Comparison of ENCODE assay signal across 18 cellular contexts in the genomic region with DNA sequence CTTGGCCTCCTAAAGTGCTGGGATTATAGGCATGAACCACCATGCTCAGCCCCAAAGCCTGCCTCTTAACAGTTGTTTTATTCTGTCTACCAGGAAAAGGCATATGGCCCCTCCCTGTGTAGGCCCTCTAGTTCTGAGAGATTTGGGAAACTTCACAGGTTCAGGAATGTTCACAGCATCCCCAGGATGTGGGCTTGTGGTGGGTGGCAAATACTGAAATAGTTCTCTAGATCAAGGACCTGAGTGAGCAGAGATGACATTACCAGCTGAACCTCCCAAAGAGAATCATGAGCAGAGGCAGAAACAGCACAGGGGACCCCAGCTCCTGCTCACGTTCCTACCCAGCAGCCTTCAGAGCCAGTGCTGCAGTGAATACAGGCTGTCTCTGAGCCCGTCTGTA.
DNase-seq lines count a peak whose midpoint lies in the region; ATAC-seq and TF ChIP-seq lines count a peak whose summit lies in the region.
"Had no signal": no experiment of that assay in that cellular context is flagged by ENCODE, and none has a peak within 500 bp of the region (broad histone marks: within the 10 kb centered on the region; RNA-seq: fewer than 3 reads in every experiment).

No MANE protein-coding gene starts in this region.

- H3K4me3 ChIP-seq in Caco-2 (ENCODE audit: low read depth, low read length): no peak overlapping the region

- peaks cover 6% of the 10 kb centered on the region for H3K36me3 Mint-ChIP-seq in activated naive CD8-positive, alpha-beta T cell
- H3K36me3 Mint-ChIP-seq in activated naive CD8-positive, alpha-beta T cell treated with anti-CD3 and anti-CD28 coated beads, Interleukin-2, amount 50 U/mL, for 24 hours (ENCODE audit: low read depth): peaks cover 50% of the 10 kb centered on the region
- peaks cover 28% of the 10 kb centered on the region for H3K36me3 Mint-ChIP-seq in activated naive CD8-positive, alpha-beta T cell treated with anti-CD3 and anti-CD28 coated beads for 36 hours
- H3K36me3 Mint-ChIP-seq in nephron (ENCODE audit: low read depth): peaks cover 67% of the 10 kb centered on the region
- peaks cover 81% of the 10 kb centered on the region for H3K36me3 Mint-ChIP-seq in stimulated activated effector memory CD8-positive, alpha-beta T cell treated with anti-CD3 and anti-CD28 coated beads, Interleukin-12 subunit alpha, Interleukin-12 subunit beta, amount 100 ng/mL, for 72 hours
- H3K36me3 Mint-ChIP-seq in Caco-2 (ENCODE audit: insufficient read depth, unreplicated experiment): peaks cover 27% of the 10 kb centered on the region

- no TSS peak for BruUV-seq in Caco-2 (replicated peaks; lab: Mats Ljungman, UMichigan)

- no peaks in the 10 kb centered on the region for H3K27me3 ChIP-seq in Caco-2 (replicated peaks; ENCODE audit: control insufficient read depth, insufficient read depth, low read length)

- no peaks in the 10 kb centered on the region for H3K27me3 Mint-ChIP-seq in activated naive CD8-positive, alpha-beta T cell
- no peaks in the 10 kb centered on the region for H3K27me3 Mint-ChIP-seq in activated naive CD8-positive, alpha-beta T cell treated with anti-CD3 and anti-CD28 coated beads, Interleukin-2, amount 50 U/mL, for 24 hours
- H3K27me3 Mint-ChIP-seq in activated naive CD8-positive, alpha-beta T cell treated with anti-CD3 and anti-CD28 coated beads for 36 hours: no peaks in the 10 kb centered on the region
- H3K27me3 Mint-ChIP-seq in nephron (ENCODE audit: low read depth) (no peaks in the 10 kb centered on the region), Caco-2 (ENCODE audit: insufficient read depth, unreplicated experiment) (no peaks in the 10 kb centered on the region)
- H3K27me3 Mint-ChIP-seq: B cell had no signal

- H3K27ac Mint-ChIP-seq in activated naive CD8-positive, alpha-beta T cell: peak overlapping the region; percentile 22
- H3K27ac Mint-ChIP-seq in activated naive CD8-positive, alpha-beta T cell treated with anti-CD3 and anti-CD28 coated beads, Interleukin-2, amount 50 U/mL, for 24 hours: no peak overlapping the region
- H3K27ac Mint-ChIP-seq in activated naive CD8-positive, alpha-beta T cell treated with anti-CD3 and anti-CD28 coated beads for 36 hours: peak overlapping the region; percentile 32
- H3K27ac Mint-ChIP-seq in nephron (peak overlapping the region; percentile 60 to 79 (median 66)), Caco-2 (ENCODE audit: unreplicated experiment) (no peak overlapping the region)
- H3K27ac Mint-ChIP-seq in stimulated activated effector memory CD8-positive, alpha-beta T cell treated with anti-CD3 and anti-CD28 coated beads, Interleukin-12 subunit alpha, Interleukin-12 subunit beta, amount 100 ng/mL, for 72 hours: peak overlapping the region; percentile 56
- H3K27ac Mint-ChIP-seq: B cell had no signal

- no peak for DNase-seq in activated naive CD8-positive, alpha-beta T cell treated with anti-CD3 and anti-CD28 coated beads, Interleukin-2, amount 50 U/mL, for 24 hours
- no peak for DNase-seq in activated naive CD8-positive, alpha-beta T cell treated with anti-CD3 and anti-CD28 coated beads for 36 hours
- no peak for DNase-seq in stimulated activated effector memory CD8-positive, alpha-beta T cell treated with anti-CD3 and anti-CD28 coated beads, Interleukin-12 subunit alpha, Interleukin-12 subunit beta, amount 100 ng/mL, for 72 hours (ENCODE audit: low spot score in 2 of 2)
- DNase-seq in NCI-H510A treated with DMSO at 0.1 percent for 48 hours (lab: John Stamatoyannopoulos, UW): no peak
- no peak for DNase-seq in Caco-2
- DNase-seq: DMS79, KBM-7, NCI-H1092, NCI-H1436, NCI-H187 treated with DMSO at 0.1 percent for 48 hours, NCI-H2107, NCI-H446 treated with DMSO at 0.1 percent for 48 hours, NCI-H748 treated with DMSO at 0.1 percent for 48 hours had no signal

- peaks cover 7% of the 10 kb centered on the region for H3K4me1 Mint-ChIP-seq in activated naive CD8-positive, alpha-beta T cell (ENCODE audit: low read depth)
- H3K4me1 Mint-ChIP-seq in activated naive CD8-positive, alpha-beta T cell treated with anti-CD3 and anti-CD28 coated beads, Interleukin-2, amount 50 U/mL, for 24 hours: peaks cover 4% of the 10 kb centered on the region
- peaks cover 18% of the 10 kb centered on the region for H3K4me1 Mint-ChIP-seq in activated naive CD8-positive, alpha-beta T cell treated with anti-CD3 and anti-CD28 coated beads for 36 hours
- H3K4me1 Mint-ChIP-seq in nephron (peaks cover 80% of the 10 kb centered on the region), Caco-2 (ENCODE audit: low read depth, unreplicated experiment) (no peaks in the 10 kb centered on the region)
- H3K4me1 Mint-ChIP-seq in stimulated activated effector memory CD8-positive, alpha-beta T cell treated with anti-CD3 and anti-CD28 coated beads, Interleukin-12 subunit alpha, Interleukin-12 subunit beta, amount 100 ng/mL, for 72 hours: no peaks in the 10 kb centered on the region

- POLR2A ChIA-PET in Caco-2 (lab: Charles Lee): no interaction called here

- TF ChIP-seq CTCF in nephron (IDR thresholded peaks at IDR 0.05; ENCODE audit: unreplicated experiment in 3 of 3) (no peak), Caco-2 (IDR thresholded peaks at IDR 0.05; ENCODE audit: insufficient read depth in 1 of 2, low read depth in 1 of 2, low read length in 1 of 2, severe bottlenecking in 1 of 2, unreplicated experiment in 1 of 2) (no peak)

- H3K4me3 Mint-ChIP-seq in activated naive CD8-positive, alpha-beta T cell: no peak overlapping the region
- no peak overlapping the region for H3K4me3 Mint-ChIP-seq in activated naive CD8-positive, alpha-beta T cell treated with anti-CD3 and anti-CD28 coated beads, Interleukin-2, amount 50 U/mL, for 24 hours
- H3K4me3 Mint-ChIP-seq in activated naive CD8-positive, alpha-beta T cell treated with anti-CD3 and anti-CD28 coated beads for 36 hours: no peak overlapping the region
- H3K4me3 Mint-ChIP-seq in nephron: no peak overlapping the region
- no peak overlapping the region for H3K4me3 Mint-ChIP-seq in stimulated activated effector memory CD8-positive, alpha-beta T cell treated with anti-CD3 and anti-CD28 coated beads, Interleukin-12 subunit alpha, Interleukin-12 subunit beta, amount 100 ng/mL, for 72 hours
- no peak overlapping the region for H3K4me3 Mint-ChIP-seq in Caco-2 (ENCODE audit: unreplicated experiment)
- H3K4me3 Mint-ChIP-seq: B cell, CD14-positive monocyte had no signal

- ATAC-seq in activated naive CD8-positive, alpha-beta T cell treated with anti-CD3 and anti-CD28 coated beads, Interleukin-2, amount 50 U/mL, for 24 hours: no peak
- no peak for ATAC-seq in stimulated activated effector memory CD8-positive, alpha-beta T cell treated with anti-CD3 and anti-CD28 coated beads, Interleukin-12 subunit alpha, Interleukin-12 subunit beta, amount 100 ng/mL, for 72 hours
- ATAC-seq: HCT116 had no signal

- peaks cover 6% of the 10 kb centered on the region for H3K36me3 ChIP-seq in Caco-2 (ENCODE audit: control insufficient read depth, insufficient read depth, low read length)

- 0 out of 2 replicates have a peak, but pooled peaks cover 3% of the 10 kb centered on the region for H3K4me1 ChIP-seq in Caco-2

- CTCF ChIA-PET in Caco-2 (lab: Charles Lee): no interaction called here

- intact Hi-C loops in Caco-2 (cut with micrococcal nuclease; ENCODE audit: unreplicated experiment): no loop called here

- H3K9me3 Mint-ChIP-seq in activated naive CD8-positive, alpha-beta T cell (ENCODE audit: low read depth): no peaks in the 10 kb centered on the region
- H3K9me3 Mint-ChIP-seq in activated naive CD8-positive, alpha-beta T cell treated with anti-CD3 and anti-CD28 coated beads, Interleukin-2, amount 50 U/mL, for 24 hours: no peaks in the 10 kb centered on the region
- H3K9me3 Mint-ChIP-seq in activated naive CD8-positive, alpha-beta T cell treated with anti-CD3 and anti-CD28 coated beads for 36 hours: no peaks in the 10 kb centered on the region
- no peaks in the 10 kb centered on the region for H3K9me3 Mint-ChIP-seq in nephron
- no peaks in the 10 kb centered on the region for H3K9me3 Mint-ChIP-seq in stimulated activated effector memory CD8-positive, alpha-beta T cell treated with anti-CD3 and anti-CD28 coated beads, Interleukin-12 subunit alpha, Interleukin-12 subunit beta, amount 100 ng/mL, for 72 hours
- no peaks in the 10 kb centered on the region for H3K9me3 Mint-ChIP-seq in Caco-2 (ENCODE audit: unreplicated experiment)
- H3K9me3 Mint-ChIP-seq: CD14-positive monocyte had no signal

- no peaks in the 10 kb centered on the region for H3K9me3 ChIP-seq in Caco-2

Comparison
In these comparisons a context has a peak if more than half of its experiments do, and no peak if none do; other contexts are left out.
1. H3K27ac Mint-ChIP-seq: peak in activated naive CD8-positive, alpha-beta T cell (single experiment), activated naive CD8-positive, alpha-beta T cell treated with anti-CD3 and anti-CD28 coated beads for 36 hours (single experiment), nephron (3 of 3) and stimulated activated effector memory CD8-positive, alpha-beta T cell treated with anti-CD3 and anti-CD28 coated beads, Interleukin-12 subunit alpha, Interleukin-12 subunit beta, amount 100 ng/mL, for 72 hours (single experiment); none in activated naive CD8-positive, alpha-beta T cell treated with anti-CD3 and anti-CD28 coated beads, Interleukin-2, amount 50 U/mL, for 24 hours (single experiment) and Caco-2 (single experiment).